Comparison of ENCODE assay signal across 23 cellular contexts in genomic region chr6:161410076-161410475, GRCh38.
DNase-seq lines count a peak whose midpoint lies in the region; ATAC-seq and TF ChIP-seq lines count a peak whose summit lies in the region.
"Had no signal": no experiment of that assay in that cellular context is flagged by ENCODE, and none has a peak within 500 bp of the region (broad histone marks: within the 10 kb centered on the region; RNA-seq: fewer than 3 reads in every experiment).

No MANE protein-coding gene starts in this region.

- no peak overlapping the region for H2BK12ac ChIP-seq in mesenchymal stem cell (ENCODE audit: low read length in 2 of 2)

- DNase-seq in mesenchymal stem cell, result no peak
- no peak for DNase-seq in psoas muscle
- no peak for DNase-seq in ecto neural progenitor cell (ENCODE audit: low spot score)
- no peak for DNase-seq in superior temporal gyrus (ENCODE audit: extremely low spot score)
- DNase-seq: AML-193; CD4-positive, alpha-beta T cell; H9; NCI-H1092; NCI-H1417 treated with DMSO at 0.1 percent for 48 hours; NCI-H187 treated with DMSO at 0.1 percent for 48 hours; NCI-H2107; NCI-H524; NCI-H774; NK-92 treated with Interleukin-12 subunit alpha and Interleukin-12 subunit beta, amount 100 ng/mL, for 24 hours had no signal

- no peak overlapping the region for H3K4me3 Mint-ChIP-seq in brain
- H3K4me3 Mint-ChIP-seq: CD4-positive, alpha-beta T cell; IgD-negative memory B cell had no signal

- H4K8ac ChIP-seq in mesenchymal stem cell (ENCODE audit: low read length), result no peak overlapping the region

- WGBS in mesenchymal stem cell, result 95% methylated on average over 6 of the region's 6 CpGs
- 84 to 86% (median 84%) methylated on average over 6 of the region's 6 CpGs for WGBS in psoas muscle, 3 donors
- WGBS in gastroesophageal sphincter (ENCODE audit: low coverage in 1 of 2), 2 donors, result 94 to 100% methylated on average over 1 to 6 of the region's 6 CpGs

- no peak overlapping the region for H3K14ac ChIP-seq in mesenchymal stem cell (ENCODE audit: low read length in 2 of 2)

- no peak overlapping the region for H2BK5ac ChIP-seq in mesenchymal stem cell (ENCODE audit: low read depth, low read length, poor library complexity, severe bottlenecking)

- H3K36me3 Mint-ChIP-seq in brain, result no peaks in the 10 kb centered on the region
- H3K36me3 Mint-ChIP-seq: IgD-negative memory B cell had no signal

- no peak overlapping the region for H3K4me2 ChIP-seq in mesenchymal stem cell (ENCODE audit: low read length, poor library complexity, severe bottlenecking)
- H3K4me2 ChIP-seq: A549; BLaER1 treated with 17β-estradiol and CSF1 and Interleukin-3, amounts not matched to agents 10 nM and 100 nM had no signal

- no peaks in the 10 kb centered on the region for H3K36me3 ChIP-seq in HEK293 (ENCODE audit: control insufficient read depth in 2 of 2, insufficient read depth in 1 of 2, low read length in 2 of 2)
- H3K36me3 ChIP-seq in mesenchymal stem cell (ENCODE audit: control insufficient read depth in 1 of 2, insufficient read depth in 2 of 2, low read depth in 1 of 2, low read length in 2 of 2), result no peaks in the 10 kb centered on the region
- no peaks in the 10 kb centered on the region for H3K36me3 ChIP-seq in psoas muscle (ENCODE audit: insufficient read depth in 1 of 2, low read depth in 1 of 2)
- H3K36me3 ChIP-seq in gastroesophageal sphincter, result no peaks in the 10 kb centered on the region
- H3K36me3 ChIP-seq: BLaER1 treated with 17β-estradiol and CSF1 and Interleukin-3, amounts not matched to agents 10 nM and 100 nM; SJSA1 had no signal

- no peak overlapping the region for H2AK5ac ChIP-seq in mesenchymal stem cell (ENCODE audit: low read length, severe bottlenecking)

- peaks cover 3% of the 10 kb centered on the region for H3K27me3 Mint-ChIP-seq in brain
- H3K27me3 Mint-ChIP-seq: CD4-positive, alpha-beta T cell; IgD-negative memory B cell had no signal

- POLR2A ChIA-PET in HEK293 (lab: Yijun Ruan, JAX), result no interaction called here

- H3K4me1 ChIP-seq in HEK293 (ENCODE audit: control insufficient read depth, insufficient read depth, low read length) (no peaks in the 10 kb centered on the region), mesenchymal stem cell (ENCODE audit: control insufficient read depth, insufficient read depth, low read depth, low read length) (peaks cover 13% of the 10 kb centered on the region), psoas muscle (peaks cover 36% of the 10 kb centered on the region), gastroesophageal sphincter (no peaks in the 10 kb centered on the region)

- H3K27ac ChIP-seq in HEK293 (ENCODE audit: extremely low read depth, low read depth, low read length), result no peak overlapping the region
- H3K27ac ChIP-seq in mesenchymal stem cell (ENCODE audit: low read length, poor library complexity, severe bottlenecking), result no peak overlapping the region
- peak overlapping the region; percentile 55 for H3K27ac ChIP-seq in psoas muscle
- no peak overlapping the region for H3K27ac ChIP-seq in gastroesophageal sphincter
- H3K27ac ChIP-seq: BLaER1 treated with 17β-estradiol and CSF1 and Interleukin-3, amounts not matched to agents 10 nM and 100 nM; SJSA1 had no signal

- H3K4me3 ChIP-seq in HEK293 (ENCODE audit: low read depth, low read length), result no peak overlapping the region
- H3K4me3 ChIP-seq in mesenchymal stem cell (ENCODE audit: insufficient read depth in 1 of 2, low read depth in 1 of 2, low read length in 2 of 2), result no peak overlapping the region
- no peak overlapping the region for H3K4me3 ChIP-seq in psoas muscle
- H3K4me3 ChIP-seq in gastroesophageal sphincter, result no peak overlapping the region
- H3K4me3 ChIP-seq: A549; BLaER1 treated with 17β-estradiol and CSF1 and Interleukin-3, amounts not matched to agents 10 nM and 100 nM; SJSA1 had no signal

- H3K79me1 ChIP-seq in mesenchymal stem cell (replicated peaks; ENCODE audit: low read length, poor library complexity, severe bottlenecking), result no peaks in the 10 kb centered on the region

- H3K27me3 ChIP-seq in mesenchymal stem cell (ENCODE audit: control insufficient read depth in 1 of 2, insufficient read depth in 1 of 2, low read length in 2 of 2) (peaks cover 0 to 22% of the 10 kb centered on the region in 2 experiments), psoas muscle (ENCODE audit: insufficient read depth in 3 of 3, low read length in 2 of 3) (no peaks in the 10 kb centered on the region), gastroesophageal sphincter (no peaks in the 10 kb centered on the region)
- H3K27me3 ChIP-seq: BLaER1 treated with 17β-estradiol and CSF1 and Interleukin-3, amounts not matched to agents 10 nM and 100 nM; SJSA1 had no signal

- no peak for TF ChIP-seq POLR2A in gastroesophageal sphincter (IDR thresholded peaks at IDR 0.05)

- intact Hi-C loops in psoas muscle (cut with DNase I), result loop anchor here (5.0 to 10.0 kb wide), 2 partner anchors 87 to 285 kb away; no protein-coding TSS in a partner anchor

- H3K9me3 ChIP-seq in HEK293 (ENCODE audit: control insufficient read depth, insufficient read depth, low read depth, low read length) (no peaks in the 10 kb centered on the region), mesenchymal stem cell (ENCODE audit: control insufficient read depth, low read length) (peaks cover 4% of the 10 kb centered on the region), psoas muscle (no peaks in the 10 kb centered on the region), gastroesophageal sphincter (no peaks in the 10 kb centered on the region)
- H3K9me3 ChIP-seq: SJSA1 had no signal

- H3K4me1 Mint-ChIP-seq in brain, result peaks cover 19% of the 10 kb centered on the region
- H3K4me1 Mint-ChIP-seq: IgD-negative memory B cell had no signal

- no peak overlapping the region for H3K18ac ChIP-seq in mesenchymal stem cell (ENCODE audit: low read depth in 1 of 2, low read length in 2 of 2)

- H3K27ac Mint-ChIP-seq in brain, result peak overlapping the region in 3 of 5 experiments; percentile 18 to 76 (median 41)
- H3K27ac Mint-ChIP-seq: CD4-positive, alpha-beta T cell; IgD-negative memory B cell had no signal

- no peak for TF ChIP-seq CTCF in HEK293 (tag by site-specific recombination; IDR thresholded peaks at IDR 0.05)
- no peak for TF ChIP-seq CTCF in brain (conservative IDR thresholded peaks at IDR 0.05)
- no peak for TF ChIP-seq CTCF in psoas muscle (IDR thresholded peaks at IDR 0.05)
- no peak for TF ChIP-seq CTCF in gastroesophageal sphincter (IDR thresholded peaks at IDR 0.05)

- no peaks in the 10 kb centered on the region for H3K9me3 Mint-ChIP-seq in brain
- H3K9me3 Mint-ChIP-seq: CD4-positive, alpha-beta T cell; IgD-negative memory B cell had no signal

- no peak overlapping the region for H3K4ac ChIP-seq in mesenchymal stem cell (ENCODE audit: low read depth in 1 of 2, low read length in 2 of 2)

- ATAC-seq in psoas muscle (no peak), gastroesophageal sphincter (no peak)
- ATAC-seq: PC-3, Right ventricle myocardium inferior had no signal

- CTCF ChIA-PET in HEK293 (lab: Yijun Ruan, JAX), result interaction anchor here (5.0 kb wide), 1 partner anchor 8 kb away, joined by 37 read pairs; no protein-coding TSS in a partner anchor

- TF ChIP-seq EP300 in gastroesophageal sphincter (IDR thresholded peaks at IDR 0.05), result no peak

- H2BK120ac ChIP-seq in mesenchymal stem cell (ENCODE audit: low read depth, low read length), result no peak overlapping the region

- peak overlapping the region; percentile 43 for H4K91ac ChIP-seq in mesenchymal stem cell (ENCODE audit: low read length)

- H2BK15ac ChIP-seq in mesenchymal stem cell (ENCODE audit: low read depth, poor library complexity, severe bottlenecking), result no peak overlapping the region

- no peak overlapping the region for H3K9ac ChIP-seq in mesenchymal stem cell (ENCODE audit: low read length)
- H3K9ac ChIP-seq: BLaER1 treated with 17β-estradiol and CSF1 and Interleukin-3, amounts not matched to agents 10 nM and 100 nM had no signal

- no peak overlapping the region for H2AFZ ChIP-seq in mesenchymal stem cell (ENCODE audit: low read depth, low read length)

- no peak overlapping the region for H3K23ac ChIP-seq in mesenchymal stem cell (ENCODE audit: low read length in 2 of 2)

TF ChIP-seq in HEK293, 187 proteins besides CTCF, POLR2A, EP300 and RAD21:
- TF ChIP-seq ZFP3 (tag by site-specific recombination; IDR thresholded peaks at IDR 0.05; ENCODE audit: low read depth) (no peak), ZNF48 (tag by site-specific recombination; IDR thresholded peaks at IDR 0.05) (no peak), ZNF398 (tag by site-specific recombination; IDR thresholded peaks at IDR 0.05) (no peak), HOXC10 (CRISPR knock-in tag; IDR thresholded peaks at IDR 0.05) (no peak), FEZF1 (tag by site-specific recombination; IDR thresholded peaks at IDR 0.05) (no peak), ZNF335 (tag by site-specific recombination; conservative IDR thresholded peaks at IDR 0.05) (no peak), ZIC2 (tag by site-specific recombination; IDR thresholded peaks at IDR 0.05) (peak; percentile 87)
TF ChIP-seq in HEK293: peak in this region for 1.
